In genomic region chr20:47792021-47792618, GRCh38 we compare ENCODE assay signal across 2 cellular contexts.
TF ChIP-seq lines count a peak whose summit lies in the region.

No MANE protein-coding gene starts in this region.

TF ChIP-seq in A549, 52 proteins besides CTCF, POLR2A, EP300 and RAD21:
- TF ChIP-seq BCL3 (IDR thresholded peaks at IDR 0.05) (no peak), MYC (IDR thresholded peaks at IDR 0.05; ENCODE audit: borderline replicate concordance, low read length) (no peak), SREBF2 (IDR thresholded peaks at IDR 0.05) (no peak), ZSCAN20 (CRISPR knock-in tag; IDR thresholded peaks at IDR 0.05) (no peak), RCOR1 (IDR thresholded peaks at IDR 0.05; ENCODE audit: low read depth, low read length) (no peak), JUN (IDR thresholded peaks at IDR 0.05) (no peak), TP53 (CRISPR knock-in tag; IDR thresholded peaks at IDR 0.05) (no peak)
- TF ChIP-seq, protein P1, sequence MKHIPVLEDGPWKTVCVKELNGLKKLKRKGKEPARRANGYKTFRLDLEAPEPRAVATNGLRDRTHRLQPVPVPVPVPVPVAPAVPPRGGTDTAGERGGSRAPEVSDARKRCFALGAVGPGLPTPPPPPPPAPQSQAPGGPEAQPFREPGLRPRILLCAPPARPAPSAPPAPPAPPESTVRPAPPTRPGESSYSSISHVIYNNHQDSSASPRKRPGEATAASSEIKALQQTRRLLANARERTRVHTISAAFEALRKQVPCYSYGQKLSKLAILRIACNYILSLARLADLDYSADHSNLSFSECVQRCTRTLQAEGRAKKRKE (CRISPR knock-in tag; IDR thresholded peaks at IDR 0.05; ENCODE audit: low read depth): no peak
- TF ChIP-seq, protein P2, sequence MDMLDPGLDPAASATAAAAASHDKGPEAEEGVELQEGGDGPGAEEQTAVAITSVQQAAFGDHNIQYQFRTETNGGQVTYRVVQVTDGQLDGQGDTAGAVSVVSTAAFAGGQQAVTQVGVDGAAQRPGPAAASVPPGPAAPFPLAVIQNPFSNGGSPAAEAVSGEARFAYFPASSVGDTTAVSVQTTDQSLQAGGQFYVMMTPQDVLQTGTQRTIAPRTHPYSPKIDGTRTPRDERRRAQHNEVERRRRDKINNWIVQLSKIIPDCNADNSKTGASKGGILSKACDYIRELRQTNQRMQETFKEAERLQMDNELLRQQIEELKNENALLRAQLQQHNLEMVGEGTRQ (IDR thresholded peaks at IDR 0.05): no peak

TF ChIP-seq in HepG2, 621 proteins besides CTCF, POLR2A, EP300 and RAD21:
- TF ChIP-seq GFI1 (CRISPR knock-in tag; IDR thresholded peaks at IDR 0.05; ENCODE audit: borderline replicate concordance) (no peak), FOSL2 (CRISPR knock-in tag; IDR thresholded peaks at IDR 0.05) (peak; percentile 48; the same call in 1 of the 2 replicates), MAFK (conservative IDR thresholded peaks at IDR 0.05 in 1 of 2, IDR thresholded peaks at IDR 0.05 in 1 of 2; ENCODE audit: low read length in 2 of 2) (peak in 1 of 2 experiments; percentile 22; a peak in 2 of 4 replicates), FOXA1 (IDR thresholded peaks at IDR 0.05) (no peak), FOXA1 (CRISPR knock-in tag; IDR thresholded peaks at IDR 0.05) (0 out of 2 replicates have a peak, but pooled peaks have one; percentile 8), KLF11 (CRISPR knock-in tag; IDR thresholded peaks at IDR 0.05) (no peak)
- TF ChIP-seq, protein P3, sequence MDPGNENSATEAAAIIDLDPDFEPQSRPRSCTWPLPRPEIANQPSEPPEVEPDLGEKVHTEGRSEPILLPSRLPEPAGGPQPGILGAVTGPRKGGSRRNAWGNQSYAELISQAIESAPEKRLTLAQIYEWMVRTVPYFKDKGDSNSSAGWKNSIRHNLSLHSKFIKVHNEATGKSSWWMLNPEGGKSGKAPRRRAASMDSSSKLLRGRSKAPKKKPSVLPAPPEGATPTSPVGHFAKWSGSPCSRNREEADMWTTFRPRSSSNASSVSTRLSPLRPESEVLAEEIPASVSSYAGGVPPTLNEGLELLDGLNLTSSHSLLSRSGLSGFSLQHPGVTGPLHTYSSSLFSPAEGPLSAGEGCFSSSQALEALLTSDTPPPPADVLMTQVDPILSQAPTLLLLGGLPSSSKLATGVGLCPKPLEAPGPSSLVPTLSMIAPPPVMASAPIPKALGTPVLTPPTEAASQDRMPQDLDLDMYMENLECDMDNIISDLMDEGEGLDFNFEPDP (CRISPR knock-in tag; conservative IDR thresholded peaks at IDR 0.05): 0 out of 2 replicates have a peak, but pooled peaks have one; percentile 32
